ENCODE assay signal across 16 cellular contexts in genomic region chr5:126267435-126267834, GRCh38.
DNase-seq lines count a peak whose midpoint lies in the region; ATAC-seq, FAIRE-seq and TF ChIP-seq lines count a peak whose summit lies in the region.
"Had no signal": no experiment of that assay in that cellular context is flagged by ENCODE, and none has a peak within 500 bp of the region (broad histone marks: within the 10 kb centered on the region; RNA-seq: fewer than 3 reads in every experiment).

No MANE protein-coding gene starts in this region.

- H3K36me3 ChIP-seq in small intestine (ENCODE audit: control insufficient read depth in 2 of 2, insufficient read depth in 2 of 2, low read length in 2 of 2): no peaks in the 10 kb centered on the region
- H3K36me3 ChIP-seq: BLaER1, HAP-1, SJCRH30 had no signal

- H3K4me1 ChIP-seq in small intestine (ENCODE audit: control insufficient read depth in 2 of 2, insufficient read depth in 1 of 2, low read depth in 1 of 2, low read length in 1 of 2): no peaks in the 10 kb centered on the region
- H3K4me1 ChIP-seq: BLaER1, HAP-1, SJCRH30 had no signal

- no peaks in the 10 kb centered on the region for H3K9me3 ChIP-seq in small intestine (ENCODE audit: control insufficient read depth, low read depth)
- H3K9me3 ChIP-seq: HAP-1, SJCRH30 had no signal

- H3K27me3 ChIP-seq in small intestine (ENCODE audit: control insufficient read depth in 2 of 2, insufficient read depth in 2 of 2, low read length in 2 of 2): no peaks in the 10 kb centered on the region
- H3K27me3 ChIP-seq: BLaER1, SJCRH30 had no signal

- no peak overlapping the region for H3K27ac ChIP-seq in small intestine (ENCODE audit: low read depth in 1 of 2, low read length in 1 of 2)
- H3K27ac ChIP-seq: BLaER1, SJCRH30 had no signal

- peak; percentile 60 for ATAC-seq in GM18868 (IDR thresholded peaks at IDR 0.05; ENCODE audit: unreplicated experiment)
- no peak for ATAC-seq in SK-N-SH treated with all-trans-retinoic acid at 6 μM for 48 hours

- H3K4me3 ChIP-seq in epithelial cell of esophagus (ENCODE audit: low read length): no peak overlapping the region
- no peak overlapping the region for H3K4me3 ChIP-seq in small intestine (ENCODE audit: low read depth in 1 of 2, low read length in 2 of 2)
- H3K4me3 ChIP-seq: BLaER1, HAP-1, SJCRH30 had no signal

- no peak for FAIRE-seq in small intestine (lab: Jason Lieb, UNC)

- 8 to 57% (median 36%) methylated on average over 4 of the region's 4 CpGs for WGBS in small intestine, 3 donors

- DNase-seq in RKO (ENCODE audit: low spot score): peak; percentile 2
- DNase-seq in epithelial cell of esophagus (ENCODE audit: low read depth): peak; percentile 37
- peak; percentile 84 for DNase-seq in small intestine
- no peak for DNase-seq in NCI-H2029 (lab: John Stamatoyannopoulos, UW)
- DNase-seq in germinal center (ENCODE audit: low spot score): no peak
- DNase-seq: CD4-positive, alpha-beta memory T cell; DMS53; NCI-H1417; NCI-H1930; NCI-H345; NCI-H524 treated with DMSO at 0.1 percent for 48 hours; SJCRH30 had no signal

- no peak for TF ChIP-seq CTCF in epithelial cell of esophagus (IDR thresholded peaks at IDR 0.05; ENCODE audit: insufficient read depth, low read depth, low read length, missing control alignments)

TF ChIP-seq in SK-N-SH treated with all-trans-retinoic acid at 6 μM for 48 hours, 23 proteins besides CTCF, POLR2A, EP300 and RAD21:
- TF ChIP-seq ZFP3 (CRISPR knock-in tag; IDR thresholded peaks at IDR 0.05): no peak

Comparison
In these comparisons a context has a peak if more than half of its experiments do, and no peak if none do; other contexts are left out.
1. DNase-seq: peak in RKO (single experiment), epithelial cell of esophagus (single experiment) and small intestine (single experiment); none in NCI-H2029 (single experiment) and germinal center (single experiment).